8 cellular contexts compared by ENCODE assay signal in genomic region chr6:89368107-89368506, GRCh38. TPM values are rescaled to one million over a fixed set of nuclear protein-coding genes. Genes with fewer than 3 reads are reported as not detected.
A peak's percentile ranks its signal among the peaks of the same experiment; 100 is the strongest.
DNase-seq lines count a peak whose midpoint lies in the region; ATAC-seq and TF ChIP-seq lines count a peak whose summit lies in the region.

No MANE protein-coding gene starts in this region.

- no peaks in the 10 kb centered on the region for H3K27me3 ChIP-seq in CD4-positive, CD25-positive, alpha-beta regulatory T cell (ENCODE audit: control insufficient read depth, insufficient read depth, low read length)

- peaks cover 7 to 36% (median 19%) of the 10 kb centered on the region in 4 donors for H3K4me1 Mint-ChIP-seq in CD4-positive, CD25-positive, alpha-beta regulatory T cell
- H3K4me1 Mint-ChIP-seq in activated naive CD8-positive, alpha-beta T cell treated with anti-CD3 and anti-CD28 coated beads, Interleukin-2, amount 10 ng/mL, durations not matched to agents 7 days and 5 days = peaks cover 26% of the 10 kb centered on the region

- POLR2A ChIA-PET in HEK293 (lab: Yijun Ruan, JAX) (no interaction called here), RWPE1 (lab: Yijun Ruan, JAX; ENCODE audit: low non-redundant PET) (no interaction called here)
- POLR2A ChIA-PET in activated naive CD8-positive, alpha-beta T cell treated with anti-CD3 and anti-CD28 coated beads, Interleukin-2, amount 10 ng/mL, durations not matched to agents 7 days and 5 days (lab: Charles Lee) = no interaction called here

- no peaks in the 10 kb centered on the region for H3K36me3 ChIP-seq in CD4-positive, CD25-positive, alpha-beta regulatory T cell (ENCODE audit: control insufficient read depth, insufficient read depth, low read length)
- peaks cover 8 to 17% of the 10 kb centered on the region in 2 experiments; a peak in 2 of 3 replicates for H3K36me3 ChIP-seq in HEK293 (ENCODE audit: control insufficient read depth in 2 of 2, insufficient read depth in 1 of 2, low read length in 2 of 2)

- peak; percentile 30 to 62 (median 37) for DNase-seq in CD4-positive, CD25-positive, alpha-beta regulatory T cell
- DNase-seq in RWPE1 (ENCODE audit: low spot score) = peak; percentile 30
- peak; percentile 51 for DNase-seq in activated naive CD8-positive, alpha-beta T cell treated with anti-CD3 and anti-CD28 coated beads, Interleukin-2, amount 10 ng/mL, durations not matched to agents 7 days and 5 days
- peak; percentile 66 for DNase-seq in left cardiac atrium
- DNase-seq in sciatic nerve (ENCODE audit: low spot score) = peak; percentile 80

- H3K9me3 ChIP-seq in CD4-positive, CD25-positive, alpha-beta regulatory T cell (ENCODE audit: control insufficient read depth in 2 of 2, low read length in 2 of 2) = no peaks in the 10 kb centered on the region
- H3K9me3 ChIP-seq in HEK293 (ENCODE audit: control insufficient read depth, insufficient read depth, low read depth, low read length) = no peaks in the 10 kb centered on the region

- intact Hi-C loops in left cardiac atrium (cut with DNase I) (loop anchor here in 1 of 2 donors (10.0 kb wide), 1 partner anchor 383 kb away; no protein-coding TSS in a partner anchor), sciatic nerve (cut with DNase I) (loop anchor here (10.0 kb wide), 1 partner anchor 383 kb away; no protein-coding TSS in a partner anchor)

- no peaks in the 10 kb centered on the region for H3K27me3 Mint-ChIP-seq in CD4-positive, CD25-positive, alpha-beta regulatory T cell
- no peaks in the 10 kb centered on the region for H3K27me3 Mint-ChIP-seq in activated naive CD8-positive, alpha-beta T cell treated with anti-CD3 and anti-CD28 coated beads, Interleukin-2, amount 10 ng/mL, durations not matched to agents 7 days and 5 days

- H3K4me3 Mint-ChIP-seq in CD4-positive, CD25-positive, alpha-beta regulatory T cell = no peak overlapping the region
- H3K4me3 Mint-ChIP-seq in activated naive CD8-positive, alpha-beta T cell treated with anti-CD3 and anti-CD28 coated beads, Interleukin-2, amount 10 ng/mL, durations not matched to agents 7 days and 5 days = no peak overlapping the region

- H3K4me3 ChIP-seq in CD4-positive, CD25-positive, alpha-beta regulatory T cell (ENCODE audit: low read depth, low read length) = no peak overlapping the region
- H3K4me3 ChIP-seq in HEK293 (ENCODE audit: low read depth, low read length) = no peak overlapping the region

- TF ChIP-seq CTCF in HEK293 (tag by site-specific recombination; IDR thresholded peaks at IDR 0.05) = 0 out of 2 replicates have a peak, but pooled peaks have one; percentile 27
- TF ChIP-seq CTCF in RWPE1 (conservative IDR thresholded peaks at IDR 0.05; ENCODE audit: low read depth) = peak; percentile 66

- CTCF ChIA-PET in HEK293 (lab: Yijun Ruan, JAX) = interaction anchor here (0.6 to 3.5 kb wide), 36 partner anchors 9 to 390 kb away, joined by 3 to 43 read pairs (median 4); partner anchors contain the start of gene GABRR2
- CTCF ChIA-PET in RWPE1 (lab: Yijun Ruan, JAX) = interaction anchor here (0.6 to 0.8 kb wide), 5 partner anchors 14 to 1862 kb away, joined by 3 to 4 read pairs (median 3); no protein-coding TSS in a partner anchor

- H3K9me3 Mint-ChIP-seq in CD4-positive, CD25-positive, alpha-beta regulatory T cell = no peaks in the 10 kb centered on the region
- no peaks in the 10 kb centered on the region for H3K9me3 Mint-ChIP-seq in activated naive CD8-positive, alpha-beta T cell treated with anti-CD3 and anti-CD28 coated beads, Interleukin-2, amount 10 ng/mL, durations not matched to agents 7 days and 5 days

- peaks cover 9% of the 10 kb centered on the region for H3K4me1 ChIP-seq in CD4-positive, CD25-positive, alpha-beta regulatory T cell (ENCODE audit: control insufficient read depth, insufficient read depth, low read length, poor library complexity, severe bottlenecking)
- no peaks in the 10 kb centered on the region for H3K4me1 ChIP-seq in HEK293 (ENCODE audit: control insufficient read depth, insufficient read depth, low read length)

- no peak overlapping the region for H3K27ac ChIP-seq in CD4-positive, CD25-positive, alpha-beta regulatory T cell (ENCODE audit: insufficient read depth, low read length, poor library complexity, severe bottlenecking)
- H3K27ac ChIP-seq in HEK293 (ENCODE audit: extremely low read depth, low read depth, low read length) (no peak overlapping the region), RWPE1 (no peak overlapping the region)

- no peaks in the 10 kb centered on the region for H3K36me3 Mint-ChIP-seq in CD4-positive, CD25-positive, alpha-beta regulatory T cell
- H3K36me3 Mint-ChIP-seq in activated naive CD8-positive, alpha-beta T cell treated with anti-CD3 and anti-CD28 coated beads, Interleukin-2, amount 10 ng/mL, durations not matched to agents 7 days and 5 days = no peaks in the 10 kb centered on the region

- no peak for ATAC-seq in CD4-positive, CD25-positive, alpha-beta regulatory T cell (ENCODE audit: low read depth in 2 of 2)
- no peak for ATAC-seq in activated naive CD8-positive, alpha-beta T cell treated with anti-CD3 and anti-CD28 coated beads, Interleukin-2, amount 10 ng/mL, durations not matched to agents 7 days and 5 days (ENCODE audit: low read depth)
- ATAC-seq in left cardiac atrium (peak; percentile 39 to 74), sciatic nerve (peak; percentile 84), HG02870 (IDR thresholded peaks at IDR 0.05; ENCODE audit: unreplicated experiment) (no peak), HG03342 (IDR thresholded peaks at IDR 0.05; ENCODE audit: unreplicated experiment) (no peak)

- H3K27ac Mint-ChIP-seq in CD4-positive, CD25-positive, alpha-beta regulatory T cell = no peak overlapping the region
- H3K27ac Mint-ChIP-seq in activated naive CD8-positive, alpha-beta T cell treated with anti-CD3 and anti-CD28 coated beads, Interleukin-2, amount 10 ng/mL, durations not matched to agents 7 days and 5 days = no peak overlapping the region

TF ChIP-seq in HEK293, 187 proteins besides CTCF, POLR2A, EP300 and RAD21 (continues in another document):
- TF ChIP-seq ZNF660 (tag by site-specific recombination; IDR thresholded peaks at IDR 0.05) (peak; percentile 55), GLI2 (tag by site-specific recombination; IDR thresholded peaks at IDR 0.05; ENCODE audit: borderline replicate concordance, low read depth) (no peak), EGR2 (tag by site-specific recombination; IDR thresholded peaks at IDR 0.05; ENCODE audit: low read depth) (no peak), ZBTB21 (tag by site-specific recombination; IDR thresholded peaks at IDR 0.05) (no peak), ZNF585B (tag by site-specific recombination; IDR thresholded peaks at IDR 0.05) (no peak), GFI1B (tag by site-specific recombination; IDR thresholded peaks at IDR 0.05) (no peak), TCF7L2 (IDR thresholded peaks at IDR 0.05; ENCODE audit: borderline replicate concordance, low read depth, low read length) (no peak), SP3 (tag by site-specific recombination; IDR thresholded peaks at IDR 0.05) (no peak), HOXD13 (CRISPR knock-in tag; IDR thresholded peaks at IDR 0.05; ENCODE audit: borderline replicate concordance) (no peak)

RNA-seq across cellular contexts. Expression of gene UBE2J1, which starts 15.6 kb away (rescaled TPM):
- 30.0 TPM for total RNA-seq in CD4-positive, CD25-positive, alpha-beta regulatory T cell
- polyA plus RNA-seq in CD4-positive, CD25-positive, alpha-beta regulatory T cell = 10 to 100 TPM; 33.8 to 50.6 (median 35.1) TPM
- 10 to 100 TPM; 26.5 to 27.9 TPM for total RNA-seq in activated naive CD8-positive, alpha-beta T cell treated with anti-CD3 and anti-CD28 coated beads, Interleukin-2, amount 10 ng/mL, durations not matched to agents 7 days and 5 days
- total RNA-seq in left cardiac atrium (10 to 100 TPM; 15.6 to 26.1 TPM), sciatic nerve (32.9 TPM)

RNA-seq across cellular contexts. Expression of gene RRAGD, which starts 44.0 kb away (rescaled TPM):
- 1.7 TPM for total RNA-seq in CD4-positive, CD25-positive, alpha-beta regulatory T cell
- under 1 TPM; 0.17 to 0.99 (median 0.62) TPM for polyA plus RNA-seq in CD4-positive, CD25-positive, alpha-beta regulatory T cell
- 10 to 100 TPM in 1 of 2 experiments, 1 to 10 TPM in 1; 9.3 to 10.9 TPM for total RNA-seq in activated naive CD8-positive, alpha-beta T cell treated with anti-CD3 and anti-CD28 coated beads, Interleukin-2, amount 10 ng/mL, durations not matched to agents 7 days and 5 days
- total RNA-seq in left cardiac atrium (10 to 100 TPM; 89.5 to 99.6 TPM), sciatic nerve (22.1 TPM)

RNA-seq across cellular contexts. Expression of gene GABRR2, which starts 53.0 kb away (rescaled TPM):
- total RNA-seq in CD4-positive, CD25-positive, alpha-beta regulatory T cell = 1.9 TPM
- not detected for polyA plus RNA-seq in CD4-positive, CD25-positive, alpha-beta regulatory T cell
- under 1 TPM; 0.74 to 0.75 TPM for total RNA-seq in activated naive CD8-positive, alpha-beta T cell treated with anti-CD3 and anti-CD28 coated beads, Interleukin-2, amount 10 ng/mL, durations not matched to agents 7 days and 5 days
- total RNA-seq in left cardiac atrium (under 1 TPM; 0.53 to 0.97 TPM), sciatic nerve (1.7 TPM)

Comparison
In these comparisons a context has a peak if more than half of its experiments do, and no peak if none do; other contexts are left out.
1. ATAC-seq: peak in left cardiac atrium (2 of 2) and sciatic nerve (single experiment); none in CD4-positive, CD25-positive, alpha-beta regulatory T cell (0 of 2), activated naive CD8-positive, alpha-beta T cell treated with anti-CD3 and anti-CD28 coated beads, Interleukin-2, amount 10 ng/mL, durations not matched to agents 7 days and 5 days (single experiment), HG02870 (single experiment) and HG03342 (single experiment).
2. DNase-seq: peak in every context shown above with its lines; median percentile 80 in sciatic nerve; 66 in left cardiac atrium; 51 in activated naive CD8-positive, alpha-beta T cell treated with anti-CD3 and anti-CD28 coated beads, Interleukin-2, amount 10 ng/mL, durations not matched to agents 7 days and 5 days; 37 in CD4-positive, CD25-positive, alpha-beta regulatory T cell; 30 in RWPE1.